In the genomic region with DNA sequence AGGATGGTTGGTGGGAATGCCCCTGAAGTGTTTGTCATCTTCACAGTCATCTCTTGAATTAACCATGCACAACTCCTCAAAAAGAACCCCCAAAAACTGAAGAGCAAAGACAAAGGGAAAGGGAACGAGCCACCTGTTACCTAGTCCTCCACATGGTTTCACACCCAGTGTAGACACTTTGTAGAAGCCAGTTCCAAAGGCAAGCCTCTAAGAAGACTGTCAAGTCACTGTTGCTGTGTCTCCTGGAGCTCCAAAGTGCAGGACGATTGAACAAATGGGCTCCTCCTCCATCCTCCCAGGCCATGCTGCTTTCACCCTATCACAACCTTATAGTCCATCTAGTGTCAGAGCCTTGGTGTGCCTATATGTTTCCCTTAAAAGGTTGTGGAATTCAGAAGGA, we compare ENCODE assay signal across 1 cellular context.
TF ChIP-seq lines count a peak whose summit lies in the region.

No MANE protein-coding gene starts in this region.

TF ChIP-seq in K562, 482 proteins besides CTCF, POLR2A, EP300 and RAD21 (continued from another document):
- TF ChIP-seq, protein P1, sequence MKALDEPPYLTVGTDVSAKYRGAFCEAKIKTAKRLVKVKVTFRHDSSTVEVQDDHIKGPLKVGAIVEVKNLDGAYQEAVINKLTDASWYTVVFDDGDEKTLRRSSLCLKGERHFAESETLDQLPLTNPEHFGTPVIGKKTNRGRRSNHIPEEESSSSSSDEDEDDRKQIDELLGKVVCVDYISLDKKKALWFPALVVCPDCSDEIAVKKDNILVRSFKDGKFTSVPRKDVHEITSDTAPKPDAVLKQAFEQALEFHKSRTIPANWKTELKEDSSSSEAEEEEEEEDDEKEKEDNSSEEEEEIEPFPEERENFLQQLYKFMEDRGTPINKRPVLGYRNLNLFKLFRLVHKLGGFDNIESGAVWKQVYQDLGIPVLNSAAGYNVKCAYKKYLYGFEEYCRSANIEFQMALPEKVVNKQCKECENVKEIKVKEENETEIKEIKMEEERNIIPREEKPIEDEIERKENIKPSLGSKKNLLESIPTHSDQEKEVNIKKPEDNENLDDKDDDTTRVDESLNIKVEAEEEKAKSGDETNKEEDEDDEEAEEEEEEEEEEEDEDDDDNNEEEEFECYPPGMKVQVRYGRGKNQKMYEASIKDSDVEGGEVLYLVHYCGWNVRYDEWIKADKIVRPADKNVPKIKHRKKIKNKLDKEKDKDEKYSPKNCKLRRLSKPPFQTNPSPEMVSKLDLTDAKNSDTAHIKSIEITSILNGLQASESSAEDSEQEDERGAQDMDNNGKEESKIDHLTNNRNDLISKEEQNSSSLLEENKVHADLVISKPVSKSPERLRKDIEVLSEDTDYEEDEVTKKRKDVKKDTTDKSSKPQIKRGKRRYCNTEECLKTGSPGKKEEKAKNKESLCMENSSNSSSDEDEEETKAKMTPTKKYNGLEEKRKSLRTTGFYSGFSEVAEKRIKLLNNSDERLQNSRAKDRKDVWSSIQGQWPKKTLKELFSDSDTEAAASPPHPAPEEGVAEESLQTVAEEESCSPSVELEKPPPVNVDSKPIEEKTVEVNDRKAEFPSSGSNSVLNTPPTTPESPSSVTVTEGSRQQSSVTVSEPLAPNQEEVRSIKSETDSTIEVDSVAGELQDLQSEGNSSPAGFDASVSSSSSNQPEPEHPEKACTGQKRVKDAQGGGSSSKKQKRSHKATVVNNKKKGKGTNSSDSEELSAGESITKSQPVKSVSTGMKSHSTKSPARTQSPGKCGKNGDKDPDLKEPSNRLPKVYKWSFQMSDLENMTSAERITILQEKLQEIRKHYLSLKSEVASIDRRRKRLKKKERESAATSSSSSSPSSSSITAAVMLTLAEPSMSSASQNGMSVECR (CRISPR knock-in tag; IDR thresholded peaks at IDR 0.05) = no peak
- TF ChIP-seq, protein P2, sequence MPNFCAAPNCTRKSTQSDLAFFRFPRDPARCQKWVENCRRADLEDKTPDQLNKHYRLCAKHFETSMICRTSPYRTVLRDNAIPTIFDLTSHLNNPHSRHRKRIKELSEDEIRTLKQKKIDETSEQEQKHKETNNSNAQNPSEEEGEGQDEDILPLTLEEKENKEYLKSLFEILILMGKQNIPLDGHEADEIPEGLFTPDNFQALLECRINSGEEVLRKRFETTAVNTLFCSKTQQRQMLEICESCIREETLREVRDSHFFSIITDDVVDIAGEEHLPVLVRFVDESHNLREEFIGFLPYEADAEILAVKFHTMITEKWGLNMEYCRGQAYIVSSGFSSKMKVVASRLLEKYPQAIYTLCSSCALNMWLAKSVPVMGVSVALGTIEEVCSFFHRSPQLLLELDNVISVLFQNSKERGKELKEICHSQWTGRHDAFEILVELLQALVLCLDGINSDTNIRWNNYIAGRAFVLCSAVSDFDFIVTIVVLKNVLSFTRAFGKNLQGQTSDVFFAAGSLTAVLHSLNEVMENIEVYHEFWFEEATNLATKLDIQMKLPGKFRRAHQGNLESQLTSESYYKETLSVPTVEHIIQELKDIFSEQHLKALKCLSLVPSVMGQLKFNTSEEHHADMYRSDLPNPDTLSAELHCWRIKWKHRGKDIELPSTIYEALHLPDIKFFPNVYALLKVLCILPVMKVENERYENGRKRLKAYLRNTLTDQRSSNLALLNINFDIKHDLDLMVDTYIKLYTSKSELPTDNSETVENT (CRISPR knock-in tag; IDR thresholded peaks at IDR 0.05) = no peak
- TF ChIP-seq CBX1 (IDR thresholded peaks at IDR 0.05; ENCODE audit: low read depth) = no peak
- TF ChIP-seq, protein P3, sequence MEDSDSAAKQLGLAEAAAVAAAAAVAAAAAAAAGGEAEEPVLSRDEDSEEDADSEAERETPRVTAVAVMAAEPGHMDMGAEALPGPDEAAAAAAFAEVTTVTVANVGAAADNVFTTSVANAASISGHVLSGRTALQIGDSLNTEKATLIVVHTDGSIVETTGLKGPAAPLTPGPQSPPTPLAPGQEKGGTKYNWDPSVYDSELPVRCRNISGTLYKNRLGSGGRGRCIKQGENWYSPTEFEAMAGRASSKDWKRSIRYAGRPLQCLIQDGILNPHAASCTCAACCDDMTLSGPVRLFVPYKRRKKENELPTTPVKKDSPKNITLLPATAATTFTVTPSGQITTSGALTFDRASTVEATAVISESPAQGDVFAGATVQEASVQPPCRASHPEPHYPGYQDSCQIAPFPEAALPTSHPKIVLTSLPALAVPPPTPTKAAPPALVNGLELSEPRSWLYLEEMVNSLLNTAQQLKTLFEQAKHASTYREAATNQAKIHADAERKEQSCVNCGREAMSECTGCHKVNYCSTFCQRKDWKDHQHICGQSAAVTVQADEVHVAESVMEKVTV (CRISPR knock-in tag; IDR thresholded peaks at IDR 0.05) = no peak
- 0 out of 2 replicates have a peak, but pooled peaks have one; percentile 37 for TF ChIP-seq ZSCAN29 (IDR thresholded peaks at IDR 0.05)
- no peak for TF ChIP-seq PHB (CRISPR knock-in tag; IDR thresholded peaks at IDR 0.05)
- TF ChIP-seq CBFA2T3 (IDR thresholded peaks at IDR 0.05) = 0 out of 2 replicates have a peak, but pooled peaks have one; percentile 5
- TF ChIP-seq NR2C2 (CRISPR knock-in tag; IDR thresholded peaks at IDR 0.05) = no peak
- TF ChIP-seq NR2C2 (tag; IDR thresholded peaks at IDR 0.05) = no peak
- TF ChIP-seq, protein P4, sequence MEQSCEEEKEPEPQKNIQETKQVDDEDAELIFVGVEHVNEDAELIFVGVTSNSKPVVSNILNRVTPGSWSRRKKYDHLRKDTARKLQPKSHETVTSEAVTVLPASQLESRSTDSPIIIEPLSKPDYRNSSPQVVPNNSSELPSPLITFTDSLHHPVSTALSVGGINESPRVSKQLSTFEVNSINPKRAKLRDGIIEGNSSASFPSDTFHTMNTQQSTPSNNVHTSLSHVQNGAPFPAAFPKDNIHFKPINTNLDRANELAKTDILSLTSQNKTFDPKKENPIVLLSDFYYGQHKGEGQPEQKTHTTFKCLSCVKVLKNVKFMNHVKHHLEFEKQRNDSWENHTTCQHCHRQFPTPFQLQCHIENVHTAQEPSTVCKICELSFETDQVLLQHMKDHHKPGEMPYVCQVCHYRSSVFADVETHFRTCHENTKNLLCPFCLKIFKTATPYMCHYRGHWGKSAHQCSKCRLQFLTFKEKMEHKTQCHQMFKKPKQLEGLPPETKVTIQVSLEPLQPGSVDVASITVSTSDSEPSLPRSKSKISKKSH (CRISPR knock-in tag; IDR thresholded peaks at IDR 0.05) = no peak
- TF ChIP-seq STAT5B (CRISPR knock-in tag; IDR thresholded peaks at IDR 0.05) = no peak
- TF ChIP-seq, protein P5, sequence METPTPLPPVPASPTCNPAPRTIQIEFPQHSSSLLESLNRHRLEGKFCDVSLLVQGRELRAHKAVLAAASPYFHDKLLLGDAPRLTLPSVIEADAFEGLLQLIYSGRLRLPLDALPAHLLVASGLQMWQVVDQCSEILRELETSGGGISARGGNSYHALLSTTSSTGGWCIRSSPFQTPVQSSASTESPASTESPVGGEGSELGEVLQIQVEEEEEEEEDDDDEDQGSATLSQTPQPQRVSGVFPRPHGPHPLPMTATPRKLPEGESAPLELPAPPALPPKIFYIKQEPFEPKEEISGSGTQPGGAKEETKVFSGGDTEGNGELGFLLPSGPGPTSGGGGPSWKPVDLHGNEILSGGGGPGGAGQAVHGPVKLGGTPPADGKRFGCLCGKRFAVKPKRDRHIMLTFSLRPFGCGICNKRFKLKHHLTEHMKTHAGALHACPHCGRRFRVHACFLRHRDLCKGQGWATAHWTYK (CRISPR knock-in tag; IDR thresholded peaks at IDR 0.05) = no peak
- no peak for TF ChIP-seq SAFB (IDR thresholded peaks at IDR 0.05; ENCODE audit: borderline replicate concordance, low read depth, low read length)
- TF ChIP-seq ZNF184 (CRISPR knock-in tag; IDR thresholded peaks at IDR 0.05) = no peak
- TF ChIP-seq, protein P6, sequence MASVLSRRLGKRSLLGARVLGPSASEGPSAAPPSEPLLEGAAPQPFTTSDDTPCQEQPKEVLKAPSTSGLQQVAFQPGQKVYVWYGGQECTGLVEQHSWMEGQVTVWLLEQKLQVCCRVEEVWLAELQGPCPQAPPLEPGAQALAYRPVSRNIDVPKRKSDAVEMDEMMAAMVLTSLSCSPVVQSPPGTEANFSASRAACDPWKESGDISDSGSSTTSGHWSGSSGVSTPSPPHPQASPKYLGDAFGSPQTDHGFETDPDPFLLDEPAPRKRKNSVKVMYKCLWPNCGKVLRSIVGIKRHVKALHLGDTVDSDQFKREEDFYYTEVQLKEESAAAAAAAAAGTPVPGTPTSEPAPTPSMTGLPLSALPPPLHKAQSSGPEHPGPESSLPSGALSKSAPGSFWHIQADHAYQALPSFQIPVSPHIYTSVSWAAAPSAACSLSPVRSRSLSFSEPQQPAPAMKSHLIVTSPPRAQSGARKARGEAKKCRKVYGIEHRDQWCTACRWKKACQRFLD (CRISPR knock-in tag; IDR thresholded peaks at IDR 0.05) = 0 out of 2 replicates have a peak, but pooled peaks have one; percentile 8
- TF ChIP-seq ZNF785 (CRISPR knock-in tag; IDR thresholded peaks at IDR 0.05) = no peak
- TF ChIP-seq ZNF224 (CRISPR knock-in tag; IDR thresholded peaks at IDR 0.05) = no peak
- TF ChIP-seq NR3C1 (CRISPR knock-in tag; IDR thresholded peaks at IDR 0.05) = no peak
- peak; percentile 79 for TF ChIP-seq SMAD4 (CRISPR knock-in tag; conservative IDR thresholded peaks at IDR 0.05)
- TF ChIP-seq, protein P7, sequence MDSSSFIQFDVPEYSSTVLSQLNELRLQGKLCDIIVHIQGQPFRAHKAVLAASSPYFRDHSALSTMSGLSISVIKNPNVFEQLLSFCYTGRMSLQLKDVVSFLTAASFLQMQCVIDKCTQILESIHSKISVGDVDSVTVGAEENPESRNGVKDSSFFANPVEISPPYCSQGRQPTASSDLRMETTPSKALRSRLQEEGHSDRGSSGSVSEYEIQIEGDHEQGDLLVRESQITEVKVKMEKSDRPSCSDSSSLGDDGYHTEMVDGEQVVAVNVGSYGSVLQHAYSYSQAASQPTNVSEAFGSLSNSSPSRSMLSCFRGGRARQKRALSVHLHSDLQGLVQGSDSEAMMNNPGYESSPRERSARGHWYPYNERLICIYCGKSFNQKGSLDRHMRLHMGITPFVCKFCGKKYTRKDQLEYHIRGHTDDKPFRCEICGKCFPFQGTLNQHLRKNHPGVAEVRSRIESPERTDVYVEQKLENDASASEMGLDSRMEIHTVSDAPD (CRISPR knock-in tag; IDR thresholded peaks at IDR 0.05) = no peak
- no peak for TF ChIP-seq BCOR (IDR thresholded peaks at IDR 0.05)
- no peak for TF ChIP-seq CC2D1A (IDR thresholded peaks at IDR 0.05)
- TF ChIP-seq, protein P8, sequence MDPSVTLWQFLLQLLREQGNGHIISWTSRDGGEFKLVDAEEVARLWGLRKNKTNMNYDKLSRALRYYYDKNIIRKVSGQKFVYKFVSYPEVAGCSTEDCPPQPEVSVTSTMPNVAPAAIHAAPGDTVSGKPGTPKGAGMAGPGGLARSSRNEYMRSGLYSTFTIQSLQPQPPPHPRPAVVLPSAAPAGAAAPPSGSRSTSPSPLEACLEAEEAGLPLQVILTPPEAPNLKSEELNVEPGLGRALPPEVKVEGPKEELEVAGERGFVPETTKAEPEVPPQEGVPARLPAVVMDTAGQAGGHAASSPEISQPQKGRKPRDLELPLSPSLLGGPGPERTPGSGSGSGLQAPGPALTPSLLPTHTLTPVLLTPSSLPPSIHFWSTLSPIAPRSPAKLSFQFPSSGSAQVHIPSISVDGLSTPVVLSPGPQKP (CRISPR knock-in tag; IDR thresholded peaks at IDR 0.05) = no peak
- no peak for TF ChIP-seq RBM15 (IDR thresholded peaks at IDR 0.05; ENCODE audit: insufficient read depth, low read length)
- TF ChIP-seq CREBBP (IDR thresholded peaks at IDR 0.05; ENCODE audit: low read depth, low read length) = no peak
- TF ChIP-seq ZNF584 (CRISPR knock-in tag; IDR thresholded peaks at IDR 0.05; ENCODE audit: low read depth) = no peak
- TF ChIP-seq, protein P9, sequence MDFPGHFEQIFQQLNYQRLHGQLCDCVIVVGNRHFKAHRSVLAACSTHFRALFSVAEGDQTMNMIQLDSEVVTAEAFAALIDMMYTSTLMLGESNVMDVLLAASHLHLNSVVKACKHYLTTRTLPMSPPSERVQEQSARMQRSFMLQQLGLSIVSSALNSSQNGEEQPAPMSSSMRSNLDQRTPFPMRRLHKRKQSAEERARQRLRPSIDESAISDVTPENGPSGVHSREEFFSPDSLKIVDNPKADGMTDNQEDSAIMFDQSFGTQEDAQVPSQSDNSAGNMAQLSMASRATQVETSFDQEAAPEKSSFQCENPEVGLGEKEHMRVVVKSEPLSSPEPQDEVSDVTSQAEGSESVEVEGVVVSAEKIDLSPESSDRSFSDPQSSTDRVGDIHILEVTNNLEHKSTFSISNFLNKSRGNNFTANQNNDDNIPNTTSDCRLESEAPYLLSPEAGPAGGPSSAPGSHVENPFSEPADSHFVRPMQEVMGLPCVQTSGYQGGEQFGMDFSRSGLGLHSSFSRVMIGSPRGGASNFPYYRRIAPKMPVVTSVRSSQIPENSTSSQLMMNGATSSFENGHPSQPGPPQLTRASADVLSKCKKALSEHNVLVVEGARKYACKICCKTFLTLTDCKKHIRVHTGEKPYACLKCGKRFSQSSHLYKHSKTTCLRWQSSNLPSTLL (IDR thresholded peaks at IDR 0.05) = no peak
- TF ChIP-seq HIVEP1 (CRISPR knock-in tag; IDR thresholded peaks at IDR 0.05) = no peak
- TF ChIP-seq, protein P10, sequence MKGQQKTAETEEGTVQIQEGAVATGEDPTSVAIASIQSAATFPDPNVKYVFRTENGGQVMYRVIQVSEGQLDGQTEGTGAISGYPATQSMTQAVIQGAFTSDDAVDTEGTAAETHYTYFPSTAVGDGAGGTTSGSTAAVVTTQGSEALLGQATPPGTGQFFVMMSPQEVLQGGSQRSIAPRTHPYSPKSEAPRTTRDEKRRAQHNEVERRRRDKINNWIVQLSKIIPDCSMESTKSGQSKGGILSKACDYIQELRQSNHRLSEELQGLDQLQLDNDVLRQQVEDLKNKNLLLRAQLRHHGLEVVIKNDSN (CRISPR knock-in tag; IDR thresholded peaks at IDR 0.05) = no peak
